Comparison of ENCODE assay signal across 1 cellular context in the genomic region with DNA sequence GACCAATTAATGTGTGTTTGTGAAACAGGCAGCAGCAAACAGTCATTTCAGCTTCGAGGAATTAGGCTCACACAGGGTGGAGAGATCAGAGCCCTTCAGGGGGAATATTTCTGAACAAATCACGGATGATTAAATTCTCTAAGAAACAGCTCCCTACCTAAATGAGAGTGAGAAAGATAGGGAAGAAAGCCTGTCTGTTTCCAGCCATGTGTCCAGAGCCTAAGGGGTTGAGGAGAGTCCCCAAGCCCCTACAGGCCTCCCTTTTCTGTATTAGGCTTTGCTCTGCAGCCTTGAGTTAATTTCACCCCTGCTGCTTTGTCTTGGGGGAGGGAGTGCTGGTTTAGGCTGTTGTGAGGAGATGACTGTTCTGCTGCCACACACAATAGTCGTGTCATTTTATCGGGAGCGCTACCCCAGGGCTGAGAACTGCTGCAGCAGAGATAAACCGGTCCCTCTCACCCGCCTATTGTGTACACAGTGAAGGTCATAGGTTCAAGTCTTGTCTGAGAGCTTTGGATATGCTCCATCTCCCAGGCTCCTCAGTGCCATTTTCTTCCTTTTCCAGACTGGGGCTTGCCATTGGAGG.
TF ChIP-seq lines count a peak whose summit lies in the region.

No MANE protein-coding gene starts in this region.

TF ChIP-seq in IMR-90, 13 proteins besides CTCF, POLR2A, EP300 and RAD21:
- TF ChIP-seq CEBPB (IDR thresholded peaks at IDR 0.05; ENCODE audit: low read depth, low read length) (no peak), MXI1 (IDR thresholded peaks at IDR 0.05; ENCODE audit: borderline replicate concordance, low read depth, low read length) (no peak), MAZ (IDR thresholded peaks at IDR 0.05; ENCODE audit: borderline replicate concordance, low read depth, low read length) (no peak), BHLHE40 (IDR thresholded peaks at IDR 0.05; ENCODE audit: low read depth, low read length) (no peak), MAFK (IDR thresholded peaks at IDR 0.05; ENCODE audit: low read depth, low read length) (no peak), CHD1 (IDR thresholded peaks at IDR 0.05; ENCODE audit: low read depth, low read length) (no peak), NFE2L2 (IDR thresholded peaks at IDR 0.05; ENCODE audit: low read depth, low read length) (no peak), RFX5 (IDR thresholded peaks at IDR 0.05; ENCODE audit: low read depth, low read length) (no peak), FOS (IDR thresholded peaks at IDR 0.05; ENCODE audit: low read depth, low read length) (no peak), RCOR1 (IDR thresholded peaks at IDR 0.05; ENCODE audit: insufficient replicate concordance, low read length) (no peak)
- TF ChIP-seq, protein P1, sequence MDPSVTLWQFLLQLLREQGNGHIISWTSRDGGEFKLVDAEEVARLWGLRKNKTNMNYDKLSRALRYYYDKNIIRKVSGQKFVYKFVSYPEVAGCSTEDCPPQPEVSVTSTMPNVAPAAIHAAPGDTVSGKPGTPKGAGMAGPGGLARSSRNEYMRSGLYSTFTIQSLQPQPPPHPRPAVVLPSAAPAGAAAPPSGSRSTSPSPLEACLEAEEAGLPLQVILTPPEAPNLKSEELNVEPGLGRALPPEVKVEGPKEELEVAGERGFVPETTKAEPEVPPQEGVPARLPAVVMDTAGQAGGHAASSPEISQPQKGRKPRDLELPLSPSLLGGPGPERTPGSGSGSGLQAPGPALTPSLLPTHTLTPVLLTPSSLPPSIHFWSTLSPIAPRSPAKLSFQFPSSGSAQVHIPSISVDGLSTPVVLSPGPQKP (IDR thresholded peaks at IDR 0.05; ENCODE audit: borderline replicate concordance, low read depth, low read length) = no peak
- TF ChIP-seq, protein P2, sequence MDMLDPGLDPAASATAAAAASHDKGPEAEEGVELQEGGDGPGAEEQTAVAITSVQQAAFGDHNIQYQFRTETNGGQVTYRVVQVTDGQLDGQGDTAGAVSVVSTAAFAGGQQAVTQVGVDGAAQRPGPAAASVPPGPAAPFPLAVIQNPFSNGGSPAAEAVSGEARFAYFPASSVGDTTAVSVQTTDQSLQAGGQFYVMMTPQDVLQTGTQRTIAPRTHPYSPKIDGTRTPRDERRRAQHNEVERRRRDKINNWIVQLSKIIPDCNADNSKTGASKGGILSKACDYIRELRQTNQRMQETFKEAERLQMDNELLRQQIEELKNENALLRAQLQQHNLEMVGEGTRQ (IDR thresholded peaks at IDR 0.05; ENCODE audit: low read depth, low read length) = no peak
